In genomic region chr2:144459937-144460336, GRCh38 we compare ENCODE assay signal across 10 cellular contexts. TPM values are rescaled to one million over a fixed set of nuclear protein-coding genes. Genes with fewer than 3 reads are reported as not detected.
DNase-seq lines count a peak whose midpoint lies in the region; ATAC-seq and TF ChIP-seq lines count a peak whose summit lies in the region.
"Had no signal": no experiment of that assay in that cellular context is flagged by ENCODE, and none has a peak within 500 bp of the region (broad histone marks: within the 10 kb centered on the region; RNA-seq: fewer than 3 reads in every experiment).

No MANE protein-coding gene starts in this region.

- no peak for TF ChIP-seq RAD21 in liver (IDR thresholded peaks at IDR 0.05)

- no peak for TF ChIP-seq CTCF in cardiac fibroblast (IDR thresholded peaks at IDR 0.05; ENCODE audit: low read depth, low read length)
- no peak for TF ChIP-seq CTCF in liver (IDR thresholded peaks at IDR 0.05; ENCODE audit: low read depth, low read length, missing input control)

- H3K27ac ChIP-seq in liver (ENCODE audit: low read depth in 1 of 2, low read length in 2 of 2): peak overlapping the region; percentile 6 to 50

- peak; percentile 4 for DNase-seq in activated CD4-positive, alpha-beta T cell treated with anti-CD3 and anti-CD28 coated beads, Interleukin-2, amount 50 U/mL, for 1 hour
- no peak for DNase-seq in activated CD4-positive, alpha-beta T cell treated with anti-CD3 and anti-CD28 coated beads, Interleukin-2, amount 50 U/mL, for 48 hours
- peak; percentile 91 to 97 for DNase-seq in cardiac fibroblast (ENCODE audit: low read depth in 2 of 2)
- DNase-seq in superior temporal gyrus (ENCODE audit: extremely low spot score): peak; percentile 73
- DNase-seq: ACHN; stimulated activated CD4-positive, alpha-beta T cell treated with anti-CD3 and anti-CD28 coated beads, Interleukin-4, amount 100 ng/mL, for 1 hour had no signal

- no peaks in the 10 kb centered on the region for H3K36me3 ChIP-seq in liver (ENCODE audit: control insufficient read depth in 4 of 4, insufficient read depth in 3 of 4, low read depth in 1 of 4, low read length in 3 of 4)

- ATAC-seq in GM21737 (IDR thresholded peaks at IDR 0.05; ENCODE audit: unreplicated experiment) (no peak), HG02588 (IDR thresholded peaks at IDR 0.05; ENCODE audit: unreplicated experiment) (no peak), GM18505 (IDR thresholded peaks at IDR 0.05; ENCODE audit: unreplicated experiment) (no peak)

- peaks cover 0 to 2% (median 0%) of the 10 kb centered on the region in 4 donors for H3K4me1 ChIP-seq in liver (ENCODE audit: control insufficient read depth in 4 of 4, insufficient read depth in 4 of 4, low read length in 3 of 4)

- H3K9ac ChIP-seq in liver (ENCODE audit: low read depth in 1 of 2, low read length in 2 of 2): no peak overlapping the region

- WGBS in liver: 61% methylated on average over 5 of the region's 5 CpGs

- H3K4me3 ChIP-seq in cardiac fibroblast (replicated peaks in 1 of 2; ENCODE audit: low read depth in 2 of 2, low read length in 2 of 2) (no peak overlapping the region), liver (ENCODE audit: low read depth in 1 of 3, low read length in 3 of 3) (no peak overlapping the region)

- H3K9me3 ChIP-seq in liver (ENCODE audit: control insufficient read depth in 4 of 4, low read length in 3 of 4): no peaks in the 10 kb centered on the region

- H3K27me3 ChIP-seq in liver (ENCODE audit: control insufficient read depth in 4 of 4, insufficient read depth in 4 of 4, low read length in 3 of 4): no peaks in the 10 kb centered on the region

- TF ChIP-seq POLR2A in GM18505 (IDR thresholded peaks at IDR 0.05; ENCODE audit: borderline replicate concordance, extremely low read depth, insufficient read depth, insufficient read length): no peak

TF ChIP-seq in liver, 16 proteins besides CTCF, POLR2A, EP300 and RAD21:
- TF ChIP-seq HNF4A (conservative IDR thresholded peaks at IDR 0.05) (no peak), NR2F2 (IDR thresholded peaks at IDR 0.05) (peak; percentile 84)

RNA-seq across cellular contexts. Expression of gene ZEB2, which starts 60.0 kb away (rescaled TPM):
- total RNA-seq in liver: 10 to 100 TPM; 35.1 to 39.6 TPM
- polyA plus RNA-seq in liver: 1 to 10 TPM; 7.6 to 9.3 TPM

Comparison
In these comparisons a context has a peak if more than half of its experiments do, and no peak if none do; other contexts are left out.
1. DNase-seq: peak in activated CD4-positive, alpha-beta T cell treated with anti-CD3 and anti-CD28 coated beads, Interleukin-2, amount 50 U/mL, for 1 hour (single experiment), cardiac fibroblast (2 of 2) and superior temporal gyrus (single experiment); none in activated CD4-positive, alpha-beta T cell treated with anti-CD3 and anti-CD28 coated beads, Interleukin-2, amount 50 U/mL, for 48 hours (0 of 2).